ENCODE assay signal across 8 cellular contexts in genomic region chr3:100335137-100335833, GRCh38. TPM values are rescaled to one million over a fixed set of nuclear protein-coding genes. Genes with fewer than 3 reads are reported as not detected.
A peak's percentile ranks its signal among the peaks of the same experiment; 100 is the strongest.
DNase-seq lines count a peak whose midpoint lies in the region; ATAC-seq and TF ChIP-seq lines count a peak whose summit lies in the region.

No MANE protein-coding gene starts in this region.

- CTCF ChIA-PET in Caco-2 (lab: Charles Lee), result no interaction called here

- peak overlapping the region; percentile 90 for H3K4me3 ChIP-seq in Caco-2 (ENCODE audit: low read depth, low read length)
- H3K4me3 ChIP-seq in effector memory CD4-positive, alpha-beta T cell (ENCODE audit: insufficient read depth, low read depth, low read length, poor library complexity, severe bottlenecking), result peak overlapping the region; percentile 64
- peak overlapping the region; percentile 50 for H3K4me3 ChIP-seq in mesodermal cell (ENCODE audit: extremely low read depth, insufficient read depth, low read length, poor library complexity, severe bottlenecking)
- peak overlapping the region; percentile 79 for H3K4me3 ChIP-seq in thymus (ENCODE audit: low read length)

- peak overlapping the region; percentile 89 for H3K27ac Mint-ChIP-seq in Caco-2 (ENCODE audit: unreplicated experiment)

- no TSS peak for BruUV-seq in Caco-2 (replicated peaks; lab: Mats Ljungman, UMichigan)

- peaks cover 19% of the 10 kb centered on the region for H3K4me1 Mint-ChIP-seq in Caco-2 (ENCODE audit: low read depth, unreplicated experiment)

- WGBS in mesodermal cell (ENCODE audit: insufficient coverage in 2 of 2), 2 experiments, result 64 to 69% methylated on average over 12 to 13 of the region's 20 CpGs
- WGBS in thymus, result 60% methylated on average over 20 of the region's 20 CpGs

- peaks cover 19% of the 10 kb centered on the region for H3K4me1 ChIP-seq in Caco-2
- peaks cover 11% of the 10 kb centered on the region for H3K4me1 ChIP-seq in effector memory CD4-positive, alpha-beta T cell (ENCODE audit: control insufficient read depth, insufficient read depth, low read length, poor library complexity, severe bottlenecking)
- H3K4me1 ChIP-seq in mesodermal cell (ENCODE audit: control insufficient read depth, insufficient read depth, low read length, poor library complexity, severe bottlenecking), result peaks cover 4% of the 10 kb centered on the region
- H3K4me1 ChIP-seq in thymus (ENCODE audit: control insufficient read depth, insufficient read depth, low read length), result peaks cover 4% of the 10 kb centered on the region

- H3K27me3 Mint-ChIP-seq in Caco-2 (ENCODE audit: insufficient read depth, unreplicated experiment), result no peaks in the 10 kb centered on the region

- H3K27ac ChIP-seq in effector memory CD4-positive, alpha-beta T cell (ENCODE audit: insufficient read depth, low read length, poor library complexity, severe bottlenecking), result peak overlapping the region; percentile 59
- peak overlapping the region; percentile 49 for H3K27ac ChIP-seq in mesodermal cell (ENCODE audit: low read depth, low read length, severe bottlenecking)
- H3K27ac ChIP-seq in thymus (ENCODE audit: low read depth), result peak overlapping the region; percentile 64

- H3K27me3 ChIP-seq in Caco-2 (replicated peaks; ENCODE audit: control insufficient read depth, insufficient read depth, low read length), result no peaks in the 10 kb centered on the region
- no peaks in the 10 kb centered on the region for H3K27me3 ChIP-seq in effector memory CD4-positive, alpha-beta T cell (replicated peaks; ENCODE audit: control insufficient read depth, insufficient read depth, low read length, poor library complexity, severe bottlenecking)
- no peaks in the 10 kb centered on the region for H3K27me3 ChIP-seq in thymus (ENCODE audit: control insufficient read depth, insufficient read depth)

- peaks cover 24% of the 10 kb centered on the region for H3K36me3 Mint-ChIP-seq in Caco-2 (ENCODE audit: insufficient read depth, unreplicated experiment)

- H3K36me3 ChIP-seq in Caco-2 (ENCODE audit: control insufficient read depth, insufficient read depth, low read length) (peaks cover 3% of the 10 kb centered on the region; the same call in 1 of the 2 replicates), mesodermal cell (ENCODE audit: control insufficient read depth, insufficient read depth, low read length) (peaks cover 18% of the 10 kb centered on the region), thymus (ENCODE audit: control insufficient read depth, insufficient read depth) (peaks cover 8% of the 10 kb centered on the region)
- H3K36me3 ChIP-seq in effector memory CD4-positive, alpha-beta T cell (ENCODE audit: control insufficient read depth, insufficient read depth, low read length), result peaks cover 4% of the 10 kb centered on the region

- intact Hi-C loops in Caco-2 (cut with micrococcal nuclease; ENCODE audit: unreplicated experiment), result loop anchor here (2.0 kb wide), 2 partner anchors 24 to 66 kb away; partner anchors contain the start of genes LNP1 and TOMM70

- TF ChIP-seq CTCF in Caco-2 (IDR thresholded peaks at IDR 0.05; ENCODE audit: insufficient read depth in 1 of 2, low read depth in 1 of 2, low read length in 1 of 2, severe bottlenecking in 1 of 2, unreplicated experiment in 1 of 2), result no peak

- DNase-seq in Caco-2 (peak; percentile 25 to 52), HS-27A (ENCODE audit: low read depth) (peak; percentile 19), SW480 (ENCODE audit: low spot score) (peak; percentile 46)
- no peak for DNase-seq in effector memory CD4-positive, alpha-beta T cell

- peak; percentile 47 for ATAC-seq in GM19395 (IDR thresholded peaks at IDR 0.05; ENCODE audit: unreplicated experiment)
- ATAC-seq in GM19455 (IDR thresholded peaks at IDR 0.05; ENCODE audit: unreplicated experiment), result no peak

- H3K9me3 Mint-ChIP-seq in Caco-2 (ENCODE audit: unreplicated experiment), result no peaks in the 10 kb centered on the region

- POLR2A ChIA-PET in Caco-2 (lab: Charles Lee), result interaction anchor here (1.4 to 1.5 kb wide), 2 partner anchors 51 to 66 kb away, joined by 5 to 7 read pairs; partner anchors contain the start of genes LNP1 and TOMM70

- H3K9me3 ChIP-seq in Caco-2, result no peaks in the 10 kb centered on the region
- no peaks in the 10 kb centered on the region for H3K9me3 ChIP-seq in effector memory CD4-positive, alpha-beta T cell (ENCODE audit: control insufficient read depth, low read length)
- H3K9me3 ChIP-seq in mesodermal cell (ENCODE audit: control insufficient read depth, low read length), result no peaks in the 10 kb centered on the region
- H3K9me3 ChIP-seq in thymus (ENCODE audit: control insufficient read depth), result no peaks in the 10 kb centered on the region

- peak overlapping the region; percentile 85 for H3K4me3 Mint-ChIP-seq in Caco-2 (ENCODE audit: unreplicated experiment)

RNA-seq across cellular contexts. Expression of gene NIT2, which starts 0.7 kb away (rescaled TPM):
- total RNA-seq in Caco-2 (2022), result 59.7 and 64.1 TPM in 2 replicates
- polyA plus RNA-seq in mesodermal cell (2013, experiment 1 of 2), result 30.7 TPM
- 32.0 TPM for polyA plus RNA-seq in mesodermal cell (2013, experiment 2 of 2)
- 40.9 TPM for polyA plus RNA-seq in thymus

Comparison
In these comparisons a context has a peak if more than half of its experiments do, and no peak if none do; other contexts are left out.
1. DNase-seq: peak in Caco-2 (2 of 2), HS-27A (single experiment) and SW480 (single experiment); none in effector memory CD4-positive, alpha-beta T cell (0 of 3).
2. Peak in every context shown above with its lines, with median percentiles within 50 percentile points of each other: H3K4me3 ChIP-seq and H3K27ac ChIP-seq.